3 cellular contexts compared by ENCODE assay signal in genomic region chr2:74321737-74322136, GRCh38.
TF ChIP-seq lines count a peak whose summit lies in the region.

No MANE protein-coding gene starts in this region.

TF ChIP-seq in HepG2, 621 proteins besides CTCF, POLR2A, EP300 and RAD21:
- TF ChIP-seq EZH2 (conservative IDR thresholded peaks at IDR 0.05; ENCODE audit: low read depth, low read length) (no peak), NFYC (CRISPR knock-in tag; IDR thresholded peaks at IDR 0.05) (peak; percentile 38; the same call in 1 of the 2 replicates), NFYB (CRISPR knock-in tag; IDR thresholded peaks at IDR 0.05) (peak; percentile 70), SNAPC4 (CRISPR knock-in tag; IDR thresholded peaks at IDR 0.05) (no peak), IKZF4 (CRISPR knock-in tag; IDR thresholded peaks at IDR 0.05; ENCODE audit: borderline replicate concordance, low read depth, not compliant biosample characterization) (no peak), MYNN (CRISPR knock-in tag; IDR thresholded peaks at IDR 0.05; ENCODE audit: low read depth) (no peak), MXD1 (CRISPR knock-in tag; IDR thresholded peaks at IDR 0.05) (no peak), ZNF205 (CRISPR knock-in tag; IDR thresholded peaks at IDR 0.05) (no peak), ASH2L (IDR thresholded peaks at IDR 0.05; ENCODE audit: insufficient read length, low read depth, low read length) (no peak), RFXAP (CRISPR knock-in tag; IDR thresholded peaks at IDR 0.05; ENCODE audit: borderline replicate concordance) (no peak), SRSF9 (IDR thresholded peaks at IDR 0.05; ENCODE audit: borderline replicate concordance, insufficient read depth, low read depth, low read length, poor library complexity, severe bottlenecking) (no peak), HNF4A (CRISPR knock-in tag; IDR thresholded peaks at IDR 0.05) (no peak)
- TF ChIP-seq, protein P1, sequence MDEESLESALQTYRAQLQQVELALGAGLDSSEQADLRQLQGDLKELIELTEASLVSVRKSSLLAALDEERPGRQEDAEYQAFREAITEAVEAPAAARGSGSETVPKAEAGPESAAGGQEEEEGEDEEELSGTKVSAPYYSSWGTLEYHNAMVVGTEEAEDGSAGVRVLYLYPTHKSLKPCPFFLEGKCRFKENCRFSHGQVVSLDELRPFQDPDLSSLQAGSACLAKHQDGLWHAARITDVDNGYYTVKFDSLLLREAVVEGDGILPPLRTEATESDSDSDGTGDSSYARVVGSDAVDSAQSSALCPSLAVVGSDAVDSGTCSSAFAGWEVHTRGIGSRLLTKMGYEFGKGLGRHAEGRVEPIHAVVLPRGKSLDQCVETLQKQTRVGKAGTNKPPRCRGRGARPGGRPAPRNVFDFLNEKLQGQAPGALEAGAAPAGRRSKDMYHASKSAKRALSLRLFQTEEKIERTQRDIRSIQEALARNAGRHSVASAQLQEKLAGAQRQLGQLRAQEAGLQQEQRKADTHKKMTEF (CRISPR knock-in tag; IDR thresholded peaks at IDR 0.05), result no peak

TF ChIP-seq in Ishikawa, 13 proteins besides CTCF, POLR2A, EP300 and RAD21:
- TF ChIP-seq USF1 (IDR thresholded peaks at IDR 0.05) (peak; percentile 54), CREB1 (IDR thresholded peaks at IDR 0.05; ENCODE audit: low read depth) (no peak)
TF ChIP-seq in Ishikawa: peak in this region for 1.

TF ChIP-seq in K562, 482 proteins besides CTCF, POLR2A, EP300 and RAD21:
- TF ChIP-seq TRIM28 (IDR thresholded peaks at IDR 0.05), result no peak
- peak; percentile 78 for TF ChIP-seq RAD51 (IDR thresholded peaks at IDR 0.05; ENCODE audit: borderline replicate concordance, low read depth)
- TF ChIP-seq FOS (IDR thresholded peaks at IDR 0.05; ENCODE audit: extremely low read depth, insufficient read length), result peak; percentile 33
- TF ChIP-seq, protein P2, sequence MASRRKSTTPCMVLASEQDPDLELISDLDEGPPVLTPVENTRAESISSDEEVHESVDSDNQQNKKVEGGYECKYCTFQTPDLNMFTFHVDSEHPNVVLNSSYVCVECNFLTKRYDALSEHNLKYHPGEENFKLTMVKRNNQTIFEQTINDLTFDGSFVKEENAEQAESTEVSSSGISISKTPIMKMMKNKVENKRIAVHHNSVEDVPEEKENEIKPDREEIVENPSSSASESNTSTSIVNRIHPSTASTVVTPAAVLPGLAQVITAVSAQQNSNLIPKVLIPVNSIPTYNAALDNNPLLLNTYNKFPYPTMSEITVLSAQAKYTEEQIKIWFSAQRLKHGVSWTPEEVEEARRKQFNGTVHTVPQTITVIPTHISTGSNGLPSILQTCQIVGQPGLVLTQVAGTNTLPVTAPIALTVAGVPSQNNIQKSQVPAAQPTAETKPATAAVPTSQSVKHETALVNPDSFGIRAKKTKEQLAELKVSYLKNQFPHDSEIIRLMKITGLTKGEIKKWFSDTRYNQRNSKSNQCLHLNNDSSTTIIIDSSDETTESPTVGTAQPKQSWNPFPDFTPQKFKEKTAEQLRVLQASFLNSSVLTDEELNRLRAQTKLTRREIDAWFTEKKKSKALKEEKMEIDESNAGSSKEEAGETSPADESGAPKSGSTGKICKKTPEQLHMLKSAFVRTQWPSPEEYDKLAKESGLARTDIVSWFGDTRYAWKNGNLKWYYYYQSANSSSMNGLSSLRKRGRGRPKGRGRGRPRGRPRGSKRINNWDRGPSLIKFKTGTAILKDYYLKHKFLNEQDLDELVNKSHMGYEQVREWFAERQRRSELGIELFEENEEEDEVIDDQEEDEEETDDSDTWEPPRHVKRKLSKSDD (conservative IDR thresholded peaks at IDR 0.05; ENCODE audit: low read length), result no peak
- TF ChIP-seq DMBX1 (CRISPR knock-in tag; IDR thresholded peaks at IDR 0.05; ENCODE audit: borderline replicate concordance), result no peak
- no peak for TF ChIP-seq HOXB6 (CRISPR knock-in tag; IDR thresholded peaks at IDR 0.05; ENCODE audit: borderline replicate concordance)
- TF ChIP-seq PRDM10 (IDR thresholded peaks at IDR 0.05; ENCODE audit: partially characterized antibody), result no peak
- peak; percentile 78 for TF ChIP-seq NFYB (IDR thresholded peaks at IDR 0.05; ENCODE audit: extremely low read depth, insufficient read length)
- no peak for TF ChIP-seq KLF13 (tag; IDR thresholded peaks at IDR 0.05; ENCODE audit: borderline replicate concordance, low read depth)
- TF ChIP-seq CBX3 (IDR thresholded peaks at IDR 0.05; ENCODE audit: borderline replicate concordance in 1 of 2, low read length in 2 of 2), result no peak
- no peak for TF ChIP-seq PCBP1 (IDR thresholded peaks at IDR 0.05; ENCODE audit: low read depth, low read length, poor library complexity, severe bottlenecking)
- no peak for TF ChIP-seq ZNF133 (CRISPR knock-in tag; IDR thresholded peaks at IDR 0.05)
- no peak for TF ChIP-seq EHMT2 (IDR thresholded peaks at IDR 0.05)
- TF ChIP-seq USF2 (CRISPR knock-in tag; IDR thresholded peaks at IDR 0.05), result peak; percentile 59
- no peak for TF ChIP-seq MEIS2 (IDR thresholded peaks at IDR 0.05; ENCODE audit: partially characterized antibody)
- no peak for TF ChIP-seq SNRNP70 (optimal IDR thresholded peaks at IDR 0.05; ENCODE audit: low read depth, low read length)
- TF ChIP-seq FOXM1 (IDR thresholded peaks at IDR 0.05; ENCODE audit: low read depth), result no peak
- TF ChIP-seq FOXM1 (CRISPR knock-in tag; IDR thresholded peaks at IDR 0.05; ENCODE audit: low read depth), result no peak
- no peak for TF ChIP-seq CXXC5 (CRISPR knock-in tag; IDR thresholded peaks at IDR 0.05)
- TF ChIP-seq NFE2 (IDR thresholded peaks at IDR 0.05; ENCODE audit: low read depth), result no peak
- TF ChIP-seq ZNF121 (CRISPR knock-in tag; conservative IDR thresholded peaks at IDR 0.05), result no peak
- no peak for TF ChIP-seq TAF15 (IDR thresholded peaks at IDR 0.05; ENCODE audit: low read depth, low read length)
- TF ChIP-seq SIN3B (IDR thresholded peaks at IDR 0.05; ENCODE audit: low read depth), result no peak
- peak; percentile 85; the same call in 1 of the 2 replicates for TF ChIP-seq TOE1 (IDR thresholded peaks at IDR 0.05; ENCODE audit: borderline replicate concordance)
- TF ChIP-seq TOE1 (CRISPR knock-in tag; IDR thresholded peaks at IDR 0.05; ENCODE audit: borderline replicate concordance, low read depth), result no peak
- TF ChIP-seq ZNF354B (CRISPR knock-in tag; IDR thresholded peaks at IDR 0.05), result no peak
- no peak for TF ChIP-seq TCF7L2 (IDR thresholded peaks at IDR 0.05; ENCODE audit: low read depth, low read length)
- TF ChIP-seq, protein P3, sequence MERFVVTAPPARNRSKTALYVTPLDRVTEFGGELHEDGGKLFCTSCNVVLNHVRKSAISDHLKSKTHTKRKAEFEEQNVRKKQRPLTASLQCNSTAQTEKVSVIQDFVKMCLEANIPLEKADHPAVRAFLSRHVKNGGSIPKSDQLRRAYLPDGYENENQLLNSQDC (CRISPR knock-in tag; IDR thresholded peaks at IDR 0.05), result no peak
- no peak for TF ChIP-seq SMARCE1 (IDR thresholded peaks at IDR 0.05)
- TF ChIP-seq COPS2 (conservative IDR thresholded peaks at IDR 0.05), result no peak
- no peak for TF ChIP-seq ZNF3 (CRISPR knock-in tag; IDR thresholded peaks at IDR 0.05)
- TF ChIP-seq, protein P4, sequence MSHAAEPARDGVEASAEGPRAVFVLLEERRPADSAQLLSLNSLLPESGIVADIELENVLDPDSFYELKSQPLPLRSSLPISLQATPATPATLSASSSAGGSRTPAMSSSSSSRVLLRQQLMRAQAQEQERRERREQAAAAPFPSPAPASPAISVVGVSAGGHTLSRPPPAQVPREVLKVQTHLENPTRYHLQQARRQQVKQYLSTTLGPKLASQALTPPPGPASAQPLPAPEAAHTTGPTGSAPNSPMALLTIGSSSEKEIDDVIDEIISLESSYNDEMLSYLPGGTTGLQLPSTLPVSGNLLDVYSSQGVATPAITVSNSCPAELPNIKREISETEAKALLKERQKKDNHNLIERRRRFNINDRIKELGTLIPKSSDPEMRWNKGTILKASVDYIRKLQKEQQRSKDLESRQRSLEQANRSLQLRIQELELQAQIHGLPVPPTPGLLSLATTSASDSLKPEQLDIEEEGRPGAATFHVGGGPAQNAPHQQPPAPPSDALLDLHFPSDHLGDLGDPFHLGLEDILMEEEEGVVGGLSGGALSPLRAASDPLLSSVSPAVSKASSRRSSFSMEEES (CRISPR knock-in tag; IDR thresholded peaks at IDR 0.05), result peak; percentile 90
- no peak for TF ChIP-seq PURB (CRISPR knock-in tag; IDR thresholded peaks at IDR 0.05; ENCODE audit: low read depth)
- no peak for TF ChIP-seq ZKSCAN3 (CRISPR knock-in tag; IDR thresholded peaks at IDR 0.05)
- no peak for TF ChIP-seq HMBOX1 (IDR thresholded peaks at IDR 0.05)
- no peak for TF ChIP-seq RNF2 (IDR thresholded peaks at IDR 0.05)
- TF ChIP-seq EGR1 (conservative IDR thresholded peaks at IDR 0.05), result no peak
- TF ChIP-seq ZNF445 (CRISPR knock-in tag; IDR thresholded peaks at IDR 0.05; ENCODE audit: low read depth), result no peak
- no peak for TF ChIP-seq HSF4 (CRISPR knock-in tag; IDR thresholded peaks at IDR 0.05; ENCODE audit: borderline replicate concordance)
- TF ChIP-seq, protein P5, sequence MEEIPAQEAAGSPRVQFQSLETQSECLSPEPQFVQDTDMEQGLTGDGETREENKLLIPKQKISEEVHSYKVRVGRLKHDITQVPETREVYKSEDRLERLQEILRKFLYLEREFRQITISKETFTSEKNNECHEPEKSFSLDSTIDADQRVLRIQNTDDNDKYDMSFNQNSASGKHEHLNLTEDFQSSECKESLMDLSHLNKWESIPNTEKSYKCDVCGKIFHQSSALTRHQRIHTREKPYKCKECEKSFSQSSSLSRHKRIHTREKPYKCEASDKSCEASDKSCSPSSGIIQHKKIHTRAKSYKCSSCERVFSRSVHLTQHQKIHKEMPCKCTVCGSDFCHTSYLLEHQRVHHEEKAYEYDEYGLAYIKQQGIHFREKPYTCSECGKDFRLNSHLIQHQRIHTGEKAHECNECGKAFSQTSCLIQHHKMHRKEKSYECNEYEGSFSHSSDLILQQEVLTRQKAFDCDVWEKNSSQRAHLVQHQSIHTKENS (CRISPR knock-in tag; IDR thresholded peaks at IDR 0.05), result no peak
- TF ChIP-seq TSC22D4 (tag; IDR thresholded peaks at IDR 0.05), result no peak
- no peak for TF ChIP-seq ZBTB8A (IDR thresholded peaks at IDR 0.05; ENCODE audit: partially characterized antibody)
- peak in 1 of 3 experiments; percentile 7 for TF ChIP-seq YY1 (IDR thresholded peaks at IDR 0.05; ENCODE audit: borderline replicate concordance in 1 of 3, control insufficient read depth in 1 of 3, extremely low read depth in 1 of 3, insufficient read depth in 3 of 3, insufficient read length in 1 of 3, insufficient replicate concordance in 2 of 3, low read depth in 1 of 3, low read length in 2 of 3)
- TF ChIP-seq ZNF551 (CRISPR knock-in tag; IDR thresholded peaks at IDR 0.05), result no peak
- no peak for TF ChIP-seq ETV1 (tag; conservative IDR thresholded peaks at IDR 0.05; ENCODE audit: low read depth)
- TF ChIP-seq GTF2F1 (IDR thresholded peaks at IDR 0.05; ENCODE audit: low read depth, low read length), result no peak
- no peak for TF ChIP-seq HEY1 (CRISPR knock-in tag; IDR thresholded peaks at IDR 0.05; ENCODE audit: borderline replicate concordance)
- no peak for TF ChIP-seq SREBF1 (IDR thresholded peaks at IDR 0.05; ENCODE audit: borderline replicate concordance, low read depth, low read length)
TF ChIP-seq in K562: peak in this region for 7.
